ENCODE assay signal across 13 cellular contexts in genomic region chr10:18822156-18822555, GRCh38.
DNase-seq lines count a peak whose midpoint lies in the region; ATAC-seq and TF ChIP-seq lines count a peak whose summit lies in the region.
"Had no signal": no experiment of that assay in that cellular context is flagged by ENCODE, and none has a peak within 500 bp of the region (broad histone marks: within the 10 kb centered on the region; RNA-seq: fewer than 3 reads in every experiment).

No MANE protein-coding gene starts in this region.

- intact Hi-C loops in activated CD8-positive, alpha-beta T cell treated with anti-CD3 and anti-CD28 coated beads for 36 hours (cut with micrococcal nuclease), result no loop called here

- H3K4me3 Mint-ChIP-seq in activated CD8-positive, alpha-beta T cell treated with anti-CD3 and anti-CD28 coated beads for 36 hours, result no peak overlapping the region
- H3K4me3 Mint-ChIP-seq: activated B cell treated with CpG ODN at 0.5 μM for 24 hours had no signal

- no peaks in the 10 kb centered on the region for H3K36me3 Mint-ChIP-seq in activated CD8-positive, alpha-beta T cell treated with anti-CD3 and anti-CD28 coated beads for 36 hours (ENCODE audit: low read depth)

- no peaks in the 10 kb centered on the region for H3K27me3 Mint-ChIP-seq in activated CD8-positive, alpha-beta T cell treated with anti-CD3 and anti-CD28 coated beads for 36 hours
- H3K27me3 Mint-ChIP-seq: activated B cell treated with CpG ODN at 0.5 μM for 24 hours had no signal

- TF ChIP-seq CTCF in activated CD8-positive, alpha-beta T cell treated with anti-CD3 and anti-CD28 coated beads for 36 hours (IDR thresholded peaks at IDR 0.05), result no peak

- H3K4me1 Mint-ChIP-seq in activated CD8-positive, alpha-beta T cell treated with anti-CD3 and anti-CD28 coated beads for 36 hours (ENCODE audit: low read depth), result no peaks in the 10 kb centered on the region
- H3K4me1 Mint-ChIP-seq: activated B cell treated with CpG ODN at 0.5 μM for 24 hours had no signal

- H3K27ac Mint-ChIP-seq in activated CD8-positive, alpha-beta T cell treated with anti-CD3 and anti-CD28 coated beads for 36 hours, result no peak overlapping the region
- H3K27ac Mint-ChIP-seq: activated B cell treated with CpG ODN at 0.5 μM for 24 hours had no signal

- peaks cover 17% of the 10 kb centered on the region for H3K9me3 Mint-ChIP-seq in activated CD8-positive, alpha-beta T cell treated with anti-CD3 and anti-CD28 coated beads for 36 hours

- POLR2A ChIA-PET in activated CD8-positive, alpha-beta T cell treated with anti-CD3 and anti-CD28 coated beads for 36 hours (lab: Charles Lee), result no interaction called here

- CTCF ChIA-PET in activated CD8-positive, alpha-beta T cell treated with anti-CD3 and anti-CD28 coated beads for 36 hours (lab: Charles Lee), result no interaction called here

- DNase-seq in DMS53 (lab: John Stamatoyannopoulos, UW) (peak; percentile 46), HuH-7 (ENCODE audit: low spot score) (peak; percentile 12), iris pigment epithelial cell (ENCODE audit: low read depth) (peak; percentile 11), inferior parietal cortex (ENCODE audit: extremely low spot score) (no peak), NCI-H1694 treated with DMSO at 0.1 percent for 48 hours (lab: John Stamatoyannopoulos, UW) (no peak), HCEC 1CT (no peak)
- peak; percentile 3 for DNase-seq in activated CD8-positive, alpha-beta T cell treated with anti-CD3 and anti-CD28 coated beads for 36 hours
- DNase-seq: activated B cell treated with CpG ODN at 0.5 μM for 24 hours, NCI-H1436, posterior cingulate gyrus, transverse colon had no signal

- no peak for ATAC-seq in activated CD8-positive, alpha-beta T cell treated with anti-CD3 and anti-CD28 coated beads for 36 hours
- no peak for ATAC-seq in HG03469 (IDR thresholded peaks at IDR 0.05; ENCODE audit: unreplicated experiment)
- ATAC-seq: Panc1 had no signal

Comparison
In these comparisons a context has a peak if more than half of its experiments do, and no peak if none do; other contexts are left out.
1. DNase-seq: peak in DMS53 (single experiment), HuH-7 (single experiment), activated CD8-positive, alpha-beta T cell treated with anti-CD3 and anti-CD28 coated beads for 36 hours (single experiment) and iris pigment epithelial cell (single experiment); none in inferior parietal cortex (single experiment), NCI-H1694 treated with DMSO at 0.1 percent for 48 hours (single experiment) and HCEC 1CT (single experiment).